9 cellular contexts compared by ENCODE assay signal in genomic region chr1:83693409-83694126, GRCh38.
DNase-seq lines count a peak whose midpoint lies in the region; ATAC-seq and TF ChIP-seq lines count a peak whose summit lies in the region.
"Had no signal": no experiment of that assay in that cellular context is flagged by ENCODE, and none has a peak within 500 bp of the region (broad histone marks: within the 10 kb centered on the region; RNA-seq: fewer than 3 reads in every experiment).

No MANE protein-coding gene starts in this region.

- no peak overlapping the region for H3K4me3 ChIP-seq in mesodermal cell (ENCODE audit: extremely low read depth, insufficient read depth, low read length, poor library complexity, severe bottlenecking)
- H3K4me3 ChIP-seq in colonic mucosa = no peak overlapping the region
- H3K4me3 ChIP-seq: lung had no signal

- H3K36me3 Mint-ChIP-seq in chondrocyte (ENCODE audit: low read depth) = peaks cover 4% of the 10 kb centered on the region

- H3K9me3 ChIP-seq in KOPT-K1 (ENCODE audit: insufficient read depth, low read length, poor library complexity, severe bottlenecking) = no peaks in the 10 kb centered on the region
- H3K9me3 ChIP-seq in mesodermal cell (ENCODE audit: control insufficient read depth, low read length) = no peaks in the 10 kb centered on the region
- no peaks in the 10 kb centered on the region for H3K9me3 ChIP-seq in colonic mucosa

- ATAC-seq in HG02610 (IDR thresholded peaks at IDR 0.05; ENCODE audit: unreplicated experiment) = no peak

- no peak for TF ChIP-seq CTCF in chondrocyte (IDR thresholded peaks at IDR 0.05)
- no peak for TF ChIP-seq CTCF in colonic mucosa (IDR thresholded peaks at IDR 0.05)

- H3K4me1 Mint-ChIP-seq in chondrocyte (ENCODE audit: low read depth) = peaks cover 31% of the 10 kb centered on the region

- H3K27me3 ChIP-seq in colonic mucosa = no peaks in the 10 kb centered on the region

- intact Hi-C loops in colonic mucosa (cut with DNase I) = no loop called here

- 12 to 14% methylated on average over 5 to 8 of the region's 12 CpGs for WGBS in mesodermal cell (ENCODE audit: insufficient coverage in 2 of 2), 2 experiments

- H3K4me1 ChIP-seq in mesodermal cell (ENCODE audit: control insufficient read depth, insufficient read depth, low read length, poor library complexity, severe bottlenecking) (peaks cover 20% of the 10 kb centered on the region), colonic mucosa (no peaks in the 10 kb centered on the region)

- H3K27me3 Mint-ChIP-seq in chondrocyte (ENCODE audit: low read depth) = no peaks in the 10 kb centered on the region

- peaks cover 9% of the 10 kb centered on the region for H3K9me3 Mint-ChIP-seq in chondrocyte (ENCODE audit: low read depth)

- no peaks in the 10 kb centered on the region for H3K36me3 ChIP-seq in KOPT-K1 (ENCODE audit: insufficient read depth, low read length)
- H3K36me3 ChIP-seq in mesodermal cell (ENCODE audit: control insufficient read depth, insufficient read depth, low read length) = no peaks in the 10 kb centered on the region
- no peaks in the 10 kb centered on the region for H3K36me3 ChIP-seq in colonic mucosa

- peak overlapping the region; percentile 71 for H3K4me3 Mint-ChIP-seq in chondrocyte (ENCODE audit: unreplicated experiment)

- no peak overlapping the region for H3K9ac ChIP-seq in colonic mucosa (ENCODE audit: low read depth in 2 of 2, low read length in 2 of 2)

- peak overlapping the region; percentile 38 for H3K27ac ChIP-seq in KOPT-K1 (ENCODE audit: low read depth, low read length, poor library complexity, severe bottlenecking)
- H3K27ac ChIP-seq in mesodermal cell (ENCODE audit: low read depth, low read length, severe bottlenecking) = peak overlapping the region; percentile 82
- no peak overlapping the region for H3K27ac ChIP-seq in colonic mucosa

- DNase-seq in Ammon's horn (ENCODE audit: low spot score) (peak; percentile 14), chondrocyte (ENCODE audit: low spot score) (no peak), NCI-H2196 (lab: John Stamatoyannopoulos, UW; ENCODE audit: unreplicated experiment) (no peak), germinal center (ENCODE audit: low spot score) (no peak), colonic mucosa (no peak)

- peak overlapping the region; percentile 76 for H3K27ac Mint-ChIP-seq in chondrocyte (ENCODE audit: unreplicated experiment)
